ENCODE assay signal across 6 cellular contexts in the genomic region with DNA sequence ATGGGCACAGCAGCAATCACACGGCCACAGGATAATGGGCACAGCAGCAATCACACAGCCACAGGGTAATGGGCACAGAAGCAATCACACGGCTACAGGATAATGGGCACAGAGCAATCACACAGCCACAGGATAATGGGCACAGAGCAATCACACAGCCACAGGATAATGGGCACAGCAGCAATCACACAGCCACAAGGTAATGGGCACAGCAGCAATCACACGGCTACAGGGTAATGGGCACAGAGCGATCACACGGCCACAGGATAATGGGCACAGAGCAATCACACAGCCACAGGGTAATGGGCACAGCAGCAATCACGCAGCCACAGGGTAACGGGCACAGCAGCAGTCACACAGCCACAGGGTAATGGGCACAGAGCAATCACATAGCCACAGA. TPM values are rescaled to one million over a fixed set of nuclear protein-coding genes. Genes with fewer than 3 reads are reported as not detected.
A peak's percentile ranks its signal among the peaks of the same experiment; 100 is the strongest.
DNase-seq lines count a peak whose midpoint lies in the region; ATAC-seq, FAIRE-seq and TF ChIP-seq lines count a peak whose summit lies in the region.
"Not testable (repeated sequence)": the region's sequence is repeated elsewhere in the genome, so short reads cannot be mapped to it uniquely, and the experiment has no call there.

No MANE protein-coding gene starts in this region.

- H4K8ac ChIP-seq in mesenchymal stem cell (ENCODE audit: low read length), result not testable (repeated sequence)

- peak overlapping the region; percentile 50 for H3K4me3 Mint-ChIP-seq in T-helper 1 cell treated with Interleukin-12 subunit alpha and Interleukin-12 subunit beta and Interleukin-4 antibody, amounts not matched to agents 30 μg/mL and 1 μg/mL, for 36 hours
- H3K4me3 Mint-ChIP-seq in activated T-cell treated with anti-CD3 and anti-CD28 coated beads, Interleukin-2, amount 50 U/mL, for 72 hours, result peak overlapping the region; percentile 10 to 14
- H3K4me3 Mint-ChIP-seq in astrocyte (ENCODE audit: unreplicated experiment) (peak overlapping the region; percentile 37), type B pancreatic cell (peak overlapping the region; percentile 69)

- H2BK15ac ChIP-seq in mesenchymal stem cell (ENCODE audit: low read depth, poor library complexity, severe bottlenecking), result not testable (repeated sequence)

- H3K27ac Mint-ChIP-seq in T-helper 1 cell treated with Interleukin-12 subunit alpha and Interleukin-12 subunit beta and Interleukin-4 antibody, amounts not matched to agents 30 μg/mL and 1 μg/mL, for 36 hours; activated T-cell treated with anti-CD3 and anti-CD28 coated beads, Interleukin-2, amount 50 U/mL, for 72 hours; astrocyte (ENCODE audit: unreplicated experiment); type B pancreatic cell: not testable (repeated sequence)

- H4K91ac ChIP-seq in mesenchymal stem cell (ENCODE audit: low read length), result peak overlapping the region; percentile 11

- not testable (repeated sequence) for H3K27ac ChIP-seq in astrocyte (ENCODE audit: low read depth, low read length); mesenchymal stem cell (ENCODE audit: low read length, poor library complexity, severe bottlenecking)

- not testable (repeated sequence) for H3K27me3 Mint-ChIP-seq in T-helper 1 cell treated with Interleukin-12 subunit alpha and Interleukin-12 subunit beta and Interleukin-4 antibody, amounts not matched to agents 30 μg/mL and 1 μg/mL, for 36 hours (ENCODE audit: low read depth); activated T-cell treated with anti-CD3 and anti-CD28 coated beads, Interleukin-2, amount 50 U/mL, for 72 hours (ENCODE audit: low read depth); astrocyte (ENCODE audit: low read depth, unreplicated experiment); type B pancreatic cell

- not testable (repeated sequence) for H2AK5ac ChIP-seq in mesenchymal stem cell (ENCODE audit: low read length, severe bottlenecking)

- peaks cover 28% of the 10 kb centered on the region for H3K36me3 Mint-ChIP-seq in T-helper 1 cell treated with Interleukin-12 subunit alpha and Interleukin-12 subunit beta and Interleukin-4 antibody, amounts not matched to agents 30 μg/mL and 1 μg/mL, for 36 hours (ENCODE audit: low read depth)
- peaks cover 12 to 25% of the 10 kb centered on the region in 2 donors for H3K36me3 Mint-ChIP-seq in activated T-cell treated with anti-CD3 and anti-CD28 coated beads, Interleukin-2, amount 50 U/mL, for 72 hours (ENCODE audit: insufficient read depth in 2 of 2)
- H3K36me3 Mint-ChIP-seq in astrocyte (ENCODE audit: low read depth, unreplicated experiment) (peaks cover 39% of the 10 kb centered on the region), type B pancreatic cell (peaks cover 26% of the 10 kb centered on the region)

- not testable (repeated sequence) for ATAC-seq in activated T-cell treated with anti-CD3 and anti-CD28 coated beads, Interleukin-2, amount 50 U/mL, for 72 hours (replicated peaks in 1 of 2)

- H3K4me2 ChIP-seq in astrocyte (ENCODE audit: low read length); mesenchymal stem cell (ENCODE audit: low read length, poor library complexity, severe bottlenecking): not testable (repeated sequence)

- H3K79me2 ChIP-seq in astrocyte (ENCODE audit: insufficient read depth, low read length), result peaks cover 71% of the 10 kb centered on the region

- H2BK12ac ChIP-seq in mesenchymal stem cell (ENCODE audit: low read length in 2 of 2), result not testable (repeated sequence)

- not testable (repeated sequence) for H3K14ac ChIP-seq in mesenchymal stem cell (ENCODE audit: low read length in 2 of 2)

- peaks cover 49% of the 10 kb centered on the region for H3K79me1 ChIP-seq in mesenchymal stem cell (replicated peaks; ENCODE audit: low read length, poor library complexity, severe bottlenecking)

- H3K18ac ChIP-seq in mesenchymal stem cell (ENCODE audit: low read depth in 1 of 2, low read length in 2 of 2), result not testable (repeated sequence)

- not testable (repeated sequence) for TF ChIP-seq CTCF in astrocyte (IDR thresholded peaks at IDR 0.05; ENCODE audit: insufficient read depth, low read depth, low read length); type B pancreatic cell (conservative IDR thresholded peaks at IDR 0.05)

- not testable (repeated sequence) for H3K23ac ChIP-seq in mesenchymal stem cell (ENCODE audit: low read length in 2 of 2)

- H3K4me1 Mint-ChIP-seq in T-helper 1 cell treated with Interleukin-12 subunit alpha and Interleukin-12 subunit beta and Interleukin-4 antibody, amounts not matched to agents 30 μg/mL and 1 μg/mL, for 36 hours (ENCODE audit: low read depth), result peaks cover 26% of the 10 kb centered on the region
- H3K4me1 Mint-ChIP-seq in activated T-cell treated with anti-CD3 and anti-CD28 coated beads, Interleukin-2, amount 50 U/mL, for 72 hours (ENCODE audit: low read depth), result peaks cover 36% of the 10 kb centered on the region
- not testable (repeated sequence) for H3K4me1 Mint-ChIP-seq in astrocyte (ENCODE audit: low read depth, unreplicated experiment)
- H3K4me1 Mint-ChIP-seq in type B pancreatic cell (ENCODE audit: unreplicated experiment), result peaks cover 24% of the 10 kb centered on the region

- H2BK5ac ChIP-seq in mesenchymal stem cell (ENCODE audit: low read depth, low read length, poor library complexity, severe bottlenecking), result not testable (repeated sequence)

- H4K20me1 ChIP-seq in astrocyte (ENCODE audit: insufficient read depth, low read length), result peaks cover 63% of the 10 kb centered on the region

- WGBS in mesenchymal stem cell, result 80% methylated on average over 6 of the region's 7 CpGs

- H2AFZ ChIP-seq in astrocyte (ENCODE audit: low read depth, low read length); mesenchymal stem cell (ENCODE audit: low read depth, low read length): not testable (repeated sequence)

- not testable (repeated sequence) for H2BK120ac ChIP-seq in mesenchymal stem cell (ENCODE audit: low read depth, low read length)

- DNase-seq in HTR-8/SVneo (ENCODE audit: insufficient read length, low spot score); activated T-cell treated with anti-CD3 and anti-CD28 coated beads, Interleukin-2, amount 50 U/mL, for 72 hours; astrocyte (ENCODE audit: low read depth); mesenchymal stem cell; type B pancreatic cell (ENCODE audit: extremely low spot score, unreplicated experiment): not testable (repeated sequence)

- peaks cover 20% of the 10 kb centered on the region for H3K4me1 ChIP-seq in astrocyte (ENCODE audit: insufficient read depth, low read length)
- H3K4me1 ChIP-seq in mesenchymal stem cell (ENCODE audit: control insufficient read depth, insufficient read depth, low read depth, low read length), result peaks cover 15% of the 10 kb centered on the region

- not testable (repeated sequence) for H3K27me3 ChIP-seq in astrocyte (ENCODE audit: insufficient read depth, low read length); mesenchymal stem cell (ENCODE audit: control insufficient read depth in 1 of 2, insufficient read depth in 1 of 2, low read length in 2 of 2)

- H3K9me3 ChIP-seq in astrocyte (ENCODE audit: insufficient read depth, low read depth, low read length); mesenchymal stem cell (ENCODE audit: control insufficient read depth, low read length): not testable (repeated sequence)

- peaks cover 31% of the 10 kb centered on the region for H3K36me3 ChIP-seq in astrocyte (ENCODE audit: insufficient read depth, low read length)
- H3K36me3 ChIP-seq in mesenchymal stem cell (ENCODE audit: control insufficient read depth in 1 of 2, insufficient read depth in 2 of 2, low read depth in 1 of 2, low read length in 2 of 2), result peaks cover 36 to 45% of the 10 kb centered on the region in 2 experiments

- peak; percentile 95 for FAIRE-seq in HTR-8/SVneo (lab: Jason Lieb, UNC)
- FAIRE-seq in astrocyte (lab: Jason Lieb, UNC), result not testable (repeated sequence)

- not testable (repeated sequence) for H3K9ac ChIP-seq in astrocyte (ENCODE audit: low read length); mesenchymal stem cell (ENCODE audit: low read length)

- not testable (repeated sequence) for H3K4ac ChIP-seq in mesenchymal stem cell (ENCODE audit: low read depth in 1 of 2, low read length in 2 of 2)

- H3K9me3 Mint-ChIP-seq in T-helper 1 cell treated with Interleukin-12 subunit alpha and Interleukin-12 subunit beta and Interleukin-4 antibody, amounts not matched to agents 30 μg/mL and 1 μg/mL, for 36 hours; activated T-cell treated with anti-CD3 and anti-CD28 coated beads, Interleukin-2, amount 50 U/mL, for 72 hours; astrocyte (ENCODE audit: unreplicated experiment); type B pancreatic cell: not testable (repeated sequence)

- H3K4me3 ChIP-seq in astrocyte (ENCODE audit: insufficient read depth, low read depth, low read length); mesenchymal stem cell (ENCODE audit: insufficient read depth in 1 of 2, low read depth in 1 of 2, low read length in 2 of 2): not testable (repeated sequence)

RNA-seq across cellular contexts. Expression of a gene that starts 2.7 kb away (rescaled TPM):
- 10 to 100 TPM; 23.5 to 26.9 TPM for total RNA-seq in activated T-cell treated with anti-CD3 and anti-CD28 coated beads, Interleukin-2, amount 50 U/mL, for 72 hours
- total RNA-seq in astrocyte (17.3 and 18.4 TPM in 2 replicates), type B pancreatic cell (ENCODE audit: low replicate concordance) (26.1 and 34.5 TPM in 2 replicates)
- 6.4 TPM for polyA plus RNA-seq in mesenchymal stem cell (2013, experiment 1 of 2)
- polyA plus RNA-seq in mesenchymal stem cell (2013, experiment 2 of 2), result 6.6 TPM

RNA-seq across cellular contexts. Expression of a gene that starts 17.0 kb away (rescaled TPM):
- total RNA-seq in activated T-cell treated with anti-CD3 and anti-CD28 coated beads, Interleukin-2, amount 50 U/mL, for 72 hours, result 10 to 100 TPM in 1 of 2 donors, 1 to 10 TPM in 1; 6.6 to 11.7 TPM
- total RNA-seq in astrocyte, result 25.8 and 26.6 TPM in 2 replicates
- 29.2 TPM for polyA plus RNA-seq in mesenchymal stem cell (2013, experiment 1 of 2)
- 30.4 TPM for polyA plus RNA-seq in mesenchymal stem cell (2013, experiment 2 of 2)
- total RNA-seq in type B pancreatic cell (ENCODE audit: low replicate concordance), result 15.0 and 19.3 TPM in 2 replicates

RNA-seq across cellular contexts. Expression of a gene that starts 32.7 kb away (rescaled TPM):
- total RNA-seq in activated T-cell treated with anti-CD3 and anti-CD28 coated beads, Interleukin-2, amount 50 U/mL, for 72 hours, result 10 to 100 TPM; 67.7 to 76.2 TPM
- 48.3 and 61.8 TPM in 2 replicates for total RNA-seq in astrocyte
- polyA plus RNA-seq in mesenchymal stem cell (2013, experiment 1 of 2), result 35.2 TPM
- 34.5 TPM for polyA plus RNA-seq in mesenchymal stem cell (2013, experiment 2 of 2)
- 83.1 and 99.4 TPM in 2 replicates for total RNA-seq in type B pancreatic cell (ENCODE audit: low replicate concordance)

RNA-seq across cellular contexts. Expression of a gene that starts 32.8 kb away (rescaled TPM):
- total RNA-seq in activated T-cell treated with anti-CD3 and anti-CD28 coated beads, Interleukin-2, amount 50 U/mL, for 72 hours, result 10 to 100 TPM; 23.6 to 26.7 TPM
- total RNA-seq in astrocyte (7.7 and 8.3 TPM in 2 replicates), type B pancreatic cell (ENCODE audit: low replicate concordance) (17.7 and 21.3 TPM in 2 replicates)
- polyA plus RNA-seq in mesenchymal stem cell (2013, experiment 1 of 2), result 6.9 TPM
- polyA plus RNA-seq in mesenchymal stem cell (2013, experiment 2 of 2), result 6.6 TPM

RNA-seq across cellular contexts. Expression of a gene that starts 34.7 kb away (rescaled TPM):
- 10 to 100 TPM; 37.4 to 57.1 TPM for total RNA-seq in activated T-cell treated with anti-CD3 and anti-CD28 coated beads, Interleukin-2, amount 50 U/mL, for 72 hours
- 79.6 and 83.5 TPM in 2 replicates for total RNA-seq in astrocyte
- polyA plus RNA-seq in mesenchymal stem cell (2013, experiment 1 of 2), result 19.2 TPM
- polyA plus RNA-seq in mesenchymal stem cell (2013, experiment 2 of 2), result 19.3 TPM
- 62.1 and 68.0 TPM in 2 replicates for total RNA-seq in type B pancreatic cell (ENCODE audit: low replicate concordance)

Comparison
In these comparisons a context has a peak if more than half of its experiments do, and no peak if none do; other contexts are left out.
1. H3K4me3 Mint-ChIP-seq: peak in every context shown above with its lines; median percentile 69 in type B pancreatic cell; 50 in T-helper 1 cell treated with Interleukin-12 subunit alpha and Interleukin-12 subunit beta and Interleukin-4 antibody, amounts not matched to agents 30 μg/mL and 1 μg/mL, for 36 hours; 37 in astrocyte; 12 in activated T-cell treated with anti-CD3 and anti-CD28 coated beads, Interleukin-2, amount 50 U/mL, for 72 hours.